In genomic region chr17:42251115-42251514, GRCh38 we compare ENCODE assay signal across 11 cellular contexts. TPM values are rescaled to one million over a fixed set of nuclear protein-coding genes. Genes with fewer than 3 reads are reported as not detected.
DNase-seq lines count a peak whose midpoint lies in the region; ATAC-seq, FAIRE-seq and TF ChIP-seq lines count a peak whose summit lies in the region.
"Had no signal": no experiment of that assay in that cellular context is flagged by ENCODE, and none has a peak within 500 bp of the region (broad histone marks: within the 10 kb centered on the region; RNA-seq: fewer than 3 reads in every experiment).

No MANE protein-coding gene starts in this region.

- H2AFZ ChIP-seq in HepG2 (ENCODE audit: low read length): no peak overlapping the region

- peak; percentile 52 for FAIRE-seq in HepG2 (lab: Jason Lieb, UNC)
- FAIRE-seq: GM12891 had no signal

- BruUV-seq in HepG2 (replicated peaks; lab: Mats Ljungman, UMichigan): no TSS peak

- no peaks in the 10 kb centered on the region for H3K9me3 ChIP-seq in HepG2 (ENCODE audit: low read length)

- intact Hi-C loops in HepG2 (cut with micrococcal nuclease; ENCODE audit: unreplicated experiment): no loop called here

- TF ChIP-seq CTCF in C4-2B (conservative IDR thresholded peaks at IDR 0.05) (peak; percentile 54), HL-60 (IDR thresholded peaks at IDR 0.05; ENCODE audit: insufficient read depth, low read length) (peak; percentile 30), HepG2 (CRISPR knock-in tag; IDR thresholded peaks at IDR 0.05) (peak; percentile 40; the same call in 1 of the 2 replicates)

- TF ChIP-seq EP300 in HepG2 (IDR thresholded peaks at IDR 0.05; ENCODE audit: low read depth in 2 of 2, low read length in 2 of 2) (no peak), HepG2 (CRISPR knock-in tag; IDR thresholded peaks at IDR 0.05; ENCODE audit: borderline replicate concordance) (no peak)

- no peak for TF ChIP-seq POLR2A in HepG2 (IDR thresholded peaks at IDR 0.05; ENCODE audit: insufficient read depth in 1 of 2, low read depth in 2 of 2, low read length in 2 of 2)

- H3K4me1 ChIP-seq in HepG2 (ENCODE audit: insufficient read depth, low read length): peaks cover 39% of the 10 kb centered on the region

- H3K4me3 ChIP-seq in HL-60 (replicated peaks; ENCODE audit: insufficient read depth, low read length): no peak overlapping the region
- no peak overlapping the region for H3K4me3 ChIP-seq in HepG2 (replicated peaks in 1 of 3; ENCODE audit: insufficient read depth in 1 of 3, low read depth in 2 of 3, low read length in 3 of 3)

- ATAC-seq in HepG2 (no peak), esophagus mucosa (no peak), HG02981 (IDR thresholded peaks at IDR 0.05; ENCODE audit: unreplicated experiment) (no peak), GM19463 (IDR thresholded peaks at IDR 0.05; ENCODE audit: unreplicated experiment) (no peak)

- no peaks in the 10 kb centered on the region for H3K36me3 ChIP-seq in HepG2 (replicated peaks in 1 of 2; ENCODE audit: control insufficient read depth in 1 of 2, insufficient read depth in 2 of 2, low read length in 2 of 2)

- no peak overlapping the region for H3K4me2 ChIP-seq in HepG2 (ENCODE audit: low read depth, low read length)

- no peak overlapping the region for H3K9ac ChIP-seq in HepG2 (ENCODE audit: insufficient read depth, low read depth, low read length)

- peak in 1 of 2 experiments; percentile 53 for DNase-seq in HL-60 (ENCODE audit: low read depth in 1 of 2, low spot score in 1 of 2)
- DNase-seq in amniotic epithelial cell (ENCODE audit: low read depth): peak; percentile 66
- peak; percentile 37 for DNase-seq in HepG2 (ENCODE audit: low spot score)
- DNase-seq in NCI-H526 treated with DMSO at 0.1 percent for 48 hours (lab: John Stamatoyannopoulos, UW): no peak
- DNase-seq: activated naive CD8-positive, alpha-beta T cell treated with anti-CD3 and anti-CD28 coated beads, Interleukin-2, amount 10 ng/mL, durations not matched to agents 7 days and 5 days; NCI-H526 had no signal

- no peaks in the 10 kb centered on the region for H4K20me1 ChIP-seq in HepG2 (ENCODE audit: insufficient read depth, low read length)

- peaks cover 18% of the 10 kb centered on the region for H3K79me2 ChIP-seq in HepG2 (ENCODE audit: insufficient read depth, low read length)

- POLR2A ChIA-PET in HepG2 (lab: Yijun Ruan, JAX): interaction anchor here (0.7 to 0.8 kb wide), 3 partner anchors 18 to 57 kb away, joined by 3 to 4 read pairs (median 3); partner anchors contain the start of gene GHDC

- H3K27me3 ChIP-seq in HL-60 (ENCODE audit: insufficient read depth, poor library complexity, severe bottlenecking): no peaks in the 10 kb centered on the region
- no peaks in the 10 kb centered on the region for H3K27me3 ChIP-seq in HepG2 (ENCODE audit: control insufficient read depth in 1 of 2, insufficient read depth in 2 of 2, low read length in 2 of 2)

- WGBS in HepG2 (ENCODE audit: low lambda C conversion rate): 72% methylated on average over 2 of the region's 2 CpGs

- CTCF ChIA-PET in HepG2 (lab: Yijun Ruan, JAX; ENCODE audit: low intra/inter-chr PET ratio, low total read pairs): interaction anchor here (1.2 kb wide), 1 partner anchor 29 kb away, joined by 4 read pairs; no protein-coding TSS in a partner anchor

- TF ChIP-seq RAD21 in HepG2 (CRISPR knock-in tag; IDR thresholded peaks at IDR 0.05): 0 out of 2 replicates have a peak, but pooled peaks have one; percentile 30

- in situ Hi-C loops in HepG2 (cut with HindIII; ENCODE audit: extremely low pct_ligation_motif_present, low pct_unique_long_range_greater_than_20kb): no loop called here

- H3K27ac ChIP-seq in C4-2B (no peak overlapping the region), HL-60 (replicated peaks) (no peak overlapping the region), HepG2 (ENCODE audit: extremely low read length, insufficient read depth, low read length) (no peak overlapping the region)

TF ChIP-seq in HepG2, 621 proteins besides CTCF, POLR2A, EP300 and RAD21 (continues in another document):
- TF ChIP-seq PPARG (CRISPR knock-in tag; conservative IDR thresholded peaks at IDR 0.05): no peak
- no peak for TF ChIP-seq KAT2B (IDR thresholded peaks at IDR 0.05; ENCODE audit: borderline replicate concordance, low read depth, low read length)
- TF ChIP-seq ZBTB7A (CRISPR knock-in tag; IDR thresholded peaks at IDR 0.05): no peak
- TF ChIP-seq ZNF775 (CRISPR knock-in tag; IDR thresholded peaks at IDR 0.05; ENCODE audit: borderline replicate concordance): no peak

RNA-seq across cellular contexts. Expression of gene STAT5B, which starts 25.1 kb away (rescaled TPM):
- total RNA-seq in HepG2 (2016; rRNA removed; fragmentation: Illumina TruSeq; extraction: Trizol): 17.2 and 21.0 TPM in 2 replicates
- 8.8 and 10.4 TPM in 2 replicates for total RNA-seq in HepG2 (2016; cell fraction: cytosol; rRNA removed; fragmentation: Illumina TruSeq; extraction: Trizol; ENCODE audit: low read depth)
- total RNA-seq in HepG2 (2016; cell fraction: insoluble cytoplasmic fraction; rRNA removed; fragmentation: Illumina TruSeq; extraction: Trizol): 14.8 and 23.5 TPM in 2 replicates
- 13.7 and 14.6 TPM in 2 replicates for total RNA-seq in HepG2 (2016; cell fraction: membrane; rRNA removed; fragmentation: Illumina TruSeq; extraction: Trizol)
- total RNA-seq in HepG2 (2016; cell fraction: nucleus; rRNA removed; fragmentation: Illumina TruSeq; extraction: Trizol): 21.1 and 22.8 TPM in 2 replicates
- 42.8 and 44.8 TPM in 2 replicates for polyA plus RNA-seq in HepG2 (2011; rRNA removed)
- polyA plus RNA-seq in HepG2 (2011; cell fraction: cytosol; rRNA removed): 18.5 and 22.6 TPM in 2 replicates
- polyA plus RNA-seq in HepG2 (2011; cell fraction: nucleus; rRNA removed): 110 and 115 TPM in 2 replicates
- 27.0 and 34.0 TPM in 2 replicates for polyA plus RNA-seq in HepG2 (2012)
- 3.0 and 3.2 TPM in 2 replicates for polyA plus RNA-seq in HepG2 (2016; cell fraction: cytosol; fragmentation: Illumina TruSeq; extraction: Trizol; ENCODE audit: low read depth)
- 13.9 and 18.4 TPM in 2 replicates for polyA plus RNA-seq in HepG2 (2016; cell fraction: insoluble cytoplasmic fraction; fragmentation: Illumina TruSeq; extraction: Trizol; ENCODE audit: low read depth)
- 8.2 and 9.4 TPM in 2 replicates for polyA plus RNA-seq in HepG2 (2016; cell fraction: membrane; fragmentation: Illumina TruSeq; extraction: Trizol; ENCODE audit: low read depth)
- 73.9 and 77.3 TPM in 2 replicates for polyA plus RNA-seq in HepG2 (2016; cell fraction: nucleus; fragmentation: Illumina TruSeq; extraction: Trizol; ENCODE audit: insufficient read depth, low read depth)
- polyA minus RNA-seq in HepG2 (2011; rRNA and poly(A)+ RNA removed; ENCODE audit: low replicate concordance): 35.0 and 59.1 TPM in 2 replicates
- polyA minus RNA-seq in HepG2 (2011; cell fraction: cytosol; rRNA and poly(A)+ RNA removed): 14.9 and 16.6 TPM in 2 replicates
- polyA minus RNA-seq in HepG2 (2011; cell fraction: nucleus; rRNA and poly(A)+ RNA removed): 36.8 and 37.1 TPM in 2 replicates
- 18.1 TPM for total RNA-seq in esophagus mucosa

RNA-seq across cellular contexts. Expression of gene STAT5A, which starts 37.2 kb away (rescaled TPM):
- total RNA-seq in HepG2 (2016; rRNA removed; fragmentation: Illumina TruSeq; extraction: Trizol): 4.1 and 4.5 TPM in 2 replicates
- total RNA-seq in HepG2 (2016; cell fraction: cytosol; rRNA removed; fragmentation: Illumina TruSeq; extraction: Trizol; ENCODE audit: low read depth): 1.5 and 1.6 TPM in 2 replicates
- 2.4 and 3.2 TPM in 2 replicates for total RNA-seq in HepG2 (2016; cell fraction: insoluble cytoplasmic fraction; rRNA removed; fragmentation: Illumina TruSeq; extraction: Trizol)
- 3.5 and 3.6 TPM in 2 replicates for total RNA-seq in HepG2 (2016; cell fraction: membrane; rRNA removed; fragmentation: Illumina TruSeq; extraction: Trizol)
- total RNA-seq in HepG2 (2016; cell fraction: nucleus; rRNA removed; fragmentation: Illumina TruSeq; extraction: Trizol): 3.1 and 4.2 TPM in 2 replicates
- 1.2 and 1.4 TPM in 2 replicates for polyA plus RNA-seq in HepG2 (2011; rRNA removed)
- 1.3 and 1.4 TPM in 2 replicates for polyA plus RNA-seq in HepG2 (2011; cell fraction: cytosol; rRNA removed)
- polyA plus RNA-seq in HepG2 (2011; cell fraction: nucleus; rRNA removed): 3.3 and 3.4 TPM in 2 replicates
- 3.9 and 7.9 TPM in 2 replicates for polyA plus RNA-seq in HepG2 (2012)
- 1.2 and 1.4 TPM in 2 replicates for polyA plus RNA-seq in HepG2 (2016; cell fraction: cytosol; fragmentation: Illumina TruSeq; extraction: Trizol; ENCODE audit: low read depth)
- 2.4 and 3.3 TPM in 2 replicates for polyA plus RNA-seq in HepG2 (2016; cell fraction: insoluble cytoplasmic fraction; fragmentation: Illumina TruSeq; extraction: Trizol; ENCODE audit: low read depth)
- polyA plus RNA-seq in HepG2 (2016; cell fraction: membrane; fragmentation: Illumina TruSeq; extraction: Trizol; ENCODE audit: low read depth): 2.4 and 2.5 TPM in 2 replicates
- 3.2 and 4.2 TPM in 2 replicates for polyA plus RNA-seq in HepG2 (2016; cell fraction: nucleus; fragmentation: Illumina TruSeq; extraction: Trizol; ENCODE audit: insufficient read depth, low read depth)
- polyA minus RNA-seq in HepG2 (2011; rRNA and poly(A)+ RNA removed; ENCODE audit: low replicate concordance): 6.3 and 24.5 TPM in 2 replicates
- polyA minus RNA-seq in HepG2 (2011; cell fraction: cytosol; rRNA and poly(A)+ RNA removed): 1.7 TPM in 2 replicates
- polyA minus RNA-seq in HepG2 (2011; cell fraction: nucleus; rRNA and poly(A)+ RNA removed): 1.7 and 3.0 TPM in 2 replicates
- 6.9 TPM for total RNA-seq in esophagus mucosa

RNA-seq across cellular contexts. Expression of gene GHDC, which starts 56.8 kb away (rescaled TPM):
- total RNA-seq in HepG2 (2016; rRNA removed; fragmentation: Illumina TruSeq; extraction: Trizol) (8.8 and 22.5 TPM in 2 replicates), esophagus mucosa (9.0 TPM)
- 3.1 and 3.3 TPM in 2 replicates for total RNA-seq in HepG2 (2016; cell fraction: cytosol; rRNA removed; fragmentation: Illumina TruSeq; extraction: Trizol; ENCODE audit: low read depth)
- 8.0 and 22.0 TPM in 2 replicates for total RNA-seq in HepG2 (2016; cell fraction: insoluble cytoplasmic fraction; rRNA removed; fragmentation: Illumina TruSeq; extraction: Trizol)
- 5.2 and 6.2 TPM in 2 replicates for total RNA-seq in HepG2 (2016; cell fraction: membrane; rRNA removed; fragmentation: Illumina TruSeq; extraction: Trizol)
- 22.7 and 27.8 TPM in 2 replicates for total RNA-seq in HepG2 (2016; cell fraction: nucleus; rRNA removed; fragmentation: Illumina TruSeq; extraction: Trizol)
- 15.4 and 25.6 TPM in 2 replicates for polyA plus RNA-seq in HepG2 (2011; rRNA removed)
- 11.2 and 18.0 TPM in 2 replicates for polyA plus RNA-seq in HepG2 (2011; cell fraction: cytosol; rRNA removed)
- polyA plus RNA-seq in HepG2 (2011; cell fraction: nucleus; rRNA removed): 107 and 115 TPM in 2 replicates
- polyA plus RNA-seq in HepG2 (2012): 15.2 and 19.1 TPM in 2 replicates
- 2.2 and 2.5 TPM in 2 replicates for polyA plus RNA-seq in HepG2 (2016; cell fraction: cytosol; fragmentation: Illumina TruSeq; extraction: Trizol; ENCODE audit: low read depth)
- polyA plus RNA-seq in HepG2 (2016; cell fraction: insoluble cytoplasmic fraction; fragmentation: Illumina TruSeq; extraction: Trizol; ENCODE audit: low read depth): 6.0 and 8.7 TPM in 2 replicates
- 3.6 and 4.1 TPM in 2 replicates for polyA plus RNA-seq in HepG2 (2016; cell fraction: membrane; fragmentation: Illumina TruSeq; extraction: Trizol; ENCODE audit: low read depth)
- polyA plus RNA-seq in HepG2 (2016; cell fraction: nucleus; fragmentation: Illumina TruSeq; extraction: Trizol; ENCODE audit: insufficient read depth, low read depth): 45.8 and 46.8 TPM in 2 replicates
- polyA minus RNA-seq in HepG2 (2011; rRNA and poly(A)+ RNA removed; ENCODE audit: low replicate concordance): 14.5 and 31.4 TPM in 2 replicates
- polyA minus RNA-seq in HepG2 (2011; cell fraction: cytosol; rRNA and poly(A)+ RNA removed): 12.0 and 19.4 TPM in 2 replicates
- 12.1 and 14.4 TPM in 2 replicates for polyA minus RNA-seq in HepG2 (2011; cell fraction: nucleus; rRNA and poly(A)+ RNA removed)
